ENCODE assay signal across 8 cellular contexts in the genomic region with DNA sequence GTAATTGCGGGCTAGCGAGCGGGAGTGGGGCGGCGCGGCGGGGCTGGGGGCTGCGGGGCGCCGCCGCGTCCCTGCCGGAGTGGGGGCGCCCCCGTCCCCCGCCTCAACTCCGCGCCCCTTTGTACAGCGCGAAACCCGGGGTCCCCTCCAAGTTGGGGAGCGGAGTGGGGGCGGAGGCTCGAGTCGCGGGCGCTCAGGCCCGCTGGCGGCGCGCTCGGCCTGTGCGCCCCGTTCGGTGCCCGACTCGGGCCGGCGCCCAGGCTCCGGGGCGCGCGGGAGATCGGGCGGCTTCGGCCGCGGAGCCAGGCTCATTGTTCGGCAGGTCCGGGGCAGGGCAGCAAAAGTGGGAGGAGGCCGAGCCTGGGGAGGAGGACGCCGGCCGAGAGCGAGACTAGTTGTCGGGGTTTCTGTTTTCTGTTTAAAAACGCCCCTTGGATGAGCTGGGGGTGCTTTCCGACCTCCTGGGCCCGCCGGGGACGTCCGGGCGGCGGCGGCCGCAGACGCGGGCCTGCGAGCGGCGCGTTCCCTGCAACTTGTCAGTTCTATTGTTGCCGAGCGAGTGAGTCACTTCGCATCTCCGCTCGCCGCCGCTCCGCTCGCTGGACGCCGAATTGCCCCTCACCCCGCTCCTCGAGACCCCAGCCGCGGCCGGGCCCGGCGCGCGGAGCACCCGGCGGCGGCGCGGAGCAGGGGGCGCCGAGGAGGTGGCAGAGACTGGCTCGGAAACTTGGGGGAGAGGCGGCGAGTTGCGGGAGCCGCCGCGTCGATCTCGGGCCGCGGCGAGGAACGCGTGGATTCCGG.
DNase-seq lines count a peak whose midpoint lies in the region; ATAC-seq and TF ChIP-seq lines count a peak whose summit lies in the region.

No MANE protein-coding gene starts in this region.

- no peaks in the 10 kb centered on the region for H3K36me3 ChIP-seq in GM06990 (ENCODE audit: control insufficient read depth, insufficient read depth, low read length)

- no peak for TF ChIP-seq CTCF in GM06990 (IDR thresholded peaks at IDR 0.05; ENCODE audit: insufficient read depth, low read length, poor library complexity, severe bottlenecking)

- DNase-seq in GM06990 (ENCODE audit: extremely low read depth, insufficient read length) (peak; percentile 85), LoVo (ENCODE audit: low spot score) (peak; percentile 62), cerebellar cortex (ENCODE audit: low spot score) (peak; percentile 30), kidney tubule cell (ENCODE audit: low spot score) (peak; percentile 77), NCI-H2196 treated with DMSO at 0.1 percent for 48 hours (lab: John Stamatoyannopoulos, UW; ENCODE audit: unreplicated experiment) (no peak)
- peak; percentile 48 for DNase-seq in activated CD4-positive, alpha-beta T cell treated with anti-CD3 and anti-CD28 coated beads for 1 hour
- DNase-seq in stimulated activated CD4-positive, alpha-beta T cell treated with anti-CD3 and anti-CD28 coated beads, Interleukin-1b, Interleukin-23, amount 100 ng/mL, for 4 hours (ENCODE audit: low read depth in 2 of 2): peak; percentile 37 to 54

- peak overlapping the region; percentile 93 for H3K4me3 ChIP-seq in GM06990 (replicated peaks; ENCODE audit: low read depth, low read length)

- no peaks in the 10 kb centered on the region for H3K27me3 ChIP-seq in GM06990 (replicated peaks; ENCODE audit: control insufficient read depth, insufficient read depth, low read length)

- peak; percentile 20 for ATAC-seq in GM21786 (IDR thresholded peaks at IDR 0.05; ENCODE audit: unreplicated experiment)
